In genomic region chr13:114174529-114174941, GRCh38 we compare ENCODE assay signal across 31 cellular contexts. TPM values are rescaled to one million over a fixed set of nuclear protein-coding genes. Genes with fewer than 3 reads are reported as not detected.
A peak's percentile ranks its signal among the peaks of the same experiment; 100 is the strongest.
DNase-seq lines count a peak whose midpoint lies in the region; ATAC-seq and TF ChIP-seq lines count a peak whose summit lies in the region.
"Had no signal": no experiment of that assay in that cellular context is flagged by ENCODE, and none has a peak within 500 bp of the region (broad histone marks: within the 10 kb centered on the region; RNA-seq: fewer than 3 reads in every experiment).

No MANE protein-coding gene starts in this region.

- H3K27me3 Mint-ChIP-seq in T-helper 17 cell, result no peaks in the 10 kb centered on the region
- H3K27me3 Mint-ChIP-seq: activated CD8-positive, alpha-beta T cell treated with anti-CD3 and anti-CD28 coated beads for 36 hours had no signal

- peak overlapping the region; percentile 34; the same call in 1 of the 2 replicates for H3K4me2 ChIP-seq in BLaER1

- H3K27ac Mint-ChIP-seq in T-helper 17 cell, result no peak overlapping the region
- H3K27ac Mint-ChIP-seq: activated CD8-positive, alpha-beta T cell treated with anti-CD3 and anti-CD28 coated beads for 36 hours; activated naive CD4-positive, alpha-beta T cell treated with anti-CD3 and anti-CD28 coated beads for 36 hours had no signal

- intact Hi-C loops in breast epithelium (cut with DNase I; ENCODE audit: low total_unique reads), result no loop called here

- no peaks in the 10 kb centered on the region for H3K27me3 ChIP-seq in BLaER1
- no peaks in the 10 kb centered on the region for H3K27me3 ChIP-seq in breast epithelium
- H3K27me3 ChIP-seq: sigmoid colon had no signal

- H3K4me3 ChIP-seq in BLaER1 (no peak overlapping the region), fibroblast of villous mesenchyme (ENCODE audit: low read depth, low read length) (no peak overlapping the region), breast epithelium (no peak overlapping the region)
- H3K4me3 ChIP-seq in Jurkat, Clone E6-1 (ENCODE audit: low read length), result no peak overlapping the region
- H3K4me3 ChIP-seq: HAP-1, mucosa of descending colon, sigmoid colon had no signal

- no peak overlapping the region for H3K9ac ChIP-seq in BLaER1

- H3K4me3 Mint-ChIP-seq in T-helper 17 cell, result no peak overlapping the region
- H3K4me3 Mint-ChIP-seq: activated CD8-positive, alpha-beta T cell treated with anti-CD3 and anti-CD28 coated beads for 36 hours; activated naive CD4-positive, alpha-beta T cell treated with anti-CD3 and anti-CD28 coated beads for 36 hours; neural crest cell had no signal

- peak; percentile 79 for DNase-seq in Jurkat, Clone E6-1 (ENCODE audit: low read depth, low spot score)
- DNase-seq in T-helper 17 cell (no peak), fibroblast of villous mesenchyme (ENCODE audit: low read depth) (peak; percentile 91), DMS53 treated with DMSO at 0.1 percent for 48 hours (lab: John Stamatoyannopoulos, UW; ENCODE audit: unreplicated experiment) (no peak), AG08396 (ENCODE audit: low spot score) (no peak), superior temporal gyrus (ENCODE audit: extremely low spot score) (no peak), breast epithelium (ENCODE audit: low spot score in 2 of 2) (no peak)
- DNase-seq: activated CD4-positive, CD25-positive, alpha-beta regulatory T cell treated with anti-CD3 and anti-CD28 coated beads, Interleukin-2, amount 50 U/mL, for 72 hours; activated CD8-positive, alpha-beta T cell treated with anti-CD3 and anti-CD28 coated beads for 36 hours; activated naive CD4-positive, alpha-beta T cell treated with anti-CD3 and anti-CD28 coated beads for 36 hours; activated T-cell treated with anti-CD3 and anti-CD28 coated beads, Interleukin-2, amount 50 U/mL, for 1 hour; anterior cingulate cortex; C1 segment of cervical spinal cord; central memory CD4-positive, alpha-beta T cell; hippocampal formation; left ventricle myocardium superior; mucosa of descending colon; NCI-H1092 treated with DMSO at 0.1 percent for 48 hours; NCI-H2081; NCI-H510A; sigmoid colon; T1000 had no signal

- no peaks in the 10 kb centered on the region for H4K20me1 ChIP-seq in BLaER1

- TF ChIP-seq POLR2A in breast epithelium (IDR thresholded peaks at IDR 0.05), result no peak

- no peak for TF ChIP-seq CTCF in fibroblast of villous mesenchyme (IDR thresholded peaks at IDR 0.05; ENCODE audit: insufficient read depth, low read depth, low read length)
- TF ChIP-seq CTCF in breast epithelium (IDR thresholded peaks at IDR 0.05), result no peak

- H3K4me1 ChIP-seq in BLaER1, result peaks cover 17% of the 10 kb centered on the region
- H3K4me1 ChIP-seq in breast epithelium, result no peaks in the 10 kb centered on the region
- H3K4me1 ChIP-seq: HAP-1, sigmoid colon had no signal

- ATAC-seq in T-helper 17 cell, result peak; percentile 33
- ATAC-seq: activated CD8-positive, alpha-beta T cell treated with anti-CD3 and anti-CD28 coated beads for 36 hours; left ventricle myocardium superior; mucosa of descending colon; SK-N-SH treated with all-trans-retinoic acid at 6 μM for 48 hours had no signal

- no peaks in the 10 kb centered on the region for H3K36me3 ChIP-seq in BLaER1
- H3K36me3 ChIP-seq in breast epithelium, result no peaks in the 10 kb centered on the region
- H3K36me3 ChIP-seq: HAP-1, sigmoid colon had no signal

- H3K36me3 Mint-ChIP-seq in T-helper 17 cell (ENCODE audit: low read depth), result no peaks in the 10 kb centered on the region

- H3K27ac ChIP-seq in BLaER1, result no peak overlapping the region; the same call in 1 of the 2 replicates
- no peak overlapping the region for H3K27ac ChIP-seq in breast epithelium
- H3K27ac ChIP-seq: epithelial cell of prostate, sigmoid colon had no signal

- H3K4me1 Mint-ChIP-seq in T-helper 17 cell, result peaks cover 11% of the 10 kb centered on the region

- peaks cover 28% of the 10 kb centered on the region for H3K9me3 ChIP-seq in BLaER1
- no peaks in the 10 kb centered on the region for H3K9me3 ChIP-seq in T-helper 17 cell (ENCODE audit: control insufficient read depth, low read length, poor library complexity, severe bottlenecking)
- peaks cover 23 to 26% of the 10 kb centered on the region in 2 donors for H3K9me3 ChIP-seq in breast epithelium
- H3K9me3 ChIP-seq: HAP-1 had no signal

RNA-seq across cellular contexts. Expression of gene CFAP97D2, which starts 4.5 kb away (rescaled TPM):
- not detected for polyA plus RNA-seq in Jurkat, Clone E6-1 (2012; ENCODE audit: insufficient read depth, insufficient read length)
- total RNA-seq in T-helper 17 cell (not detected), fibroblast of villous mesenchyme (not detected in 2 replicates), breast epithelium (not detected)
- total RNA-seq: activated CD8-positive, alpha-beta T cell treated with anti-CD3 and anti-CD28 coated beads for 36 hours; frontal cortex; HT1080; left ventricle myocardium superior; mucosa of descending colon; neural crest cell; sigmoid colon; subcutaneous adipose tissue; ureter had no signal

RNA-seq across cellular contexts. Expression of gene RASA3, which starts 42.1 kb away (rescaled TPM):
- 19.0 TPM for polyA plus RNA-seq in Jurkat, Clone E6-1 (2012; ENCODE audit: insufficient read depth, insufficient read length)
- total RNA-seq in T-helper 17 cell (100 to 1,000 TPM; 204 to 215 TPM), fibroblast of villous mesenchyme (34.1 and 41.6 TPM in 2 replicates), breast epithelium (10 to 100 TPM; 14.2 to 54.9 (median 31.5) TPM)

Comparison
In these comparisons a context has a peak if more than half of its experiments do, and no peak if none do; other contexts are left out.
1. DNase-seq: peak in Jurkat, Clone E6-1 (single experiment) and fibroblast of villous mesenchyme (single experiment); none in T-helper 17 cell (0 of 3), DMS53 treated with DMSO at 0.1 percent for 48 hours (single experiment), AG08396 (single experiment), superior temporal gyrus (single experiment) and breast epithelium (0 of 2).